In the genomic region with DNA sequence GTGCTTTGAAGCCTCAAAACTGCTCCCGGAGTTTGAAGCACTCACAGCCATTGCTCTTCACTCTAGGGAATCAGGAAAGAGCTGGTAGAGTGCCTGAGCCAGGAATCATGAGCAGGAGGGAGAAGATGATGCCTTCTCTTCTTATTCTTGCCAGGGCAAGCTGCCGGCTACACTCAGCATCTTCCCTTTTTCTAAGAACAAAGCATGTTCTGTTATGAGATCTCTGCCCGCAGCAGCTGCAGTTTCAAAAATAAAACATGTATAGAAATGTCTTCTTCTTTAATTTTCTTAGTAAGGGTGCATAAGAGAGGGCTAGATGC, we compare ENCODE assay signal across 21 cellular contexts. TPM values are rescaled to one million over a fixed set of nuclear protein-coding genes. Genes with fewer than 3 reads are reported as not detected.
A peak's percentile ranks its signal among the peaks of the same experiment; 100 is the strongest.
DNase-seq lines count a peak whose midpoint lies in the region; ATAC-seq, FAIRE-seq and TF ChIP-seq lines count a peak whose summit lies in the region.
"Had no signal": no experiment of that assay in that cellular context is flagged by ENCODE, and none has a peak within 500 bp of the region (broad histone marks: within the 10 kb centered on the region; RNA-seq: fewer than 3 reads in every experiment).

No MANE protein-coding gene starts in this region.

- no peak overlapping the region for H3K9ac ChIP-seq in GM23248

- in situ Hi-C loops in GM23248 (cut with MboI), result no loop called here

- peaks cover 32% of the 10 kb centered on the region for H3K4me1 ChIP-seq in A549
- H3K4me1 ChIP-seq in GM23248 (ENCODE audit: insufficient read depth), result no peaks in the 10 kb centered on the region
- H3K4me1 ChIP-seq: heart left ventricle, right lobe of liver, upper lobe of left lung had no signal

- ATAC-seq in A549 (peak; percentile 40 to 66; a peak in 3 of 6 replicates), Right ventricle myocardium inferior (no peak)
- no peak for ATAC-seq in naive thymus-derived CD8-positive, alpha-beta T cell
- ATAC-seq: heart left ventricle, right lobe of liver had no signal

- H3K27me3 Mint-ChIP-seq in dendritic cell treated with granulocyte-macrophage colony-stimulating factor and Interleukin-4, amounts not matched to agents 40 ng/mL and 50 ng/mL, for 4 days, result no peaks in the 10 kb centered on the region
- H3K27me3 Mint-ChIP-seq in naive thymus-derived CD8-positive, alpha-beta T cell, result no peaks in the 10 kb centered on the region
- peaks cover 10% of the 10 kb centered on the region for H3K27me3 Mint-ChIP-seq in type B pancreatic cell
- H3K27me3 Mint-ChIP-seq: activated B cell treated with CpG ODN at 0.5 μM for 24 hours had no signal

- POLR2A ChIA-PET in A549 (lab: Yijun Ruan, JAX), result interaction anchor here (0.6 to 0.9 kb wide), 2 partner anchors 9 to 14 kb away, joined by 3 to 5 read pairs; no protein-coding TSS in a partner anchor
- POLR2A ChIA-PET in naive thymus-derived CD8-positive, alpha-beta T cell (lab: Charles Lee), result interaction anchor here (1.3 kb wide), 1 partner anchor 16 kb away, joined by 3 read pairs; no protein-coding TSS in a partner anchor

- H3K9me3 Mint-ChIP-seq in dendritic cell treated with granulocyte-macrophage colony-stimulating factor and Interleukin-4, amounts not matched to agents 40 ng/mL and 50 ng/mL, for 4 days, result no peaks in the 10 kb centered on the region
- no peaks in the 10 kb centered on the region for H3K9me3 Mint-ChIP-seq in naive thymus-derived CD8-positive, alpha-beta T cell
- H3K9me3 Mint-ChIP-seq in type B pancreatic cell, result no peaks in the 10 kb centered on the region
- H3K9me3 Mint-ChIP-seq: activated B cell treated with CpG ODN at 0.5 μM for 24 hours had no signal

- TF ChIP-seq RAD21 in A549 (conservative IDR thresholded peaks at IDR 0.05 in 1 of 2, IDR thresholded peaks at IDR 0.05 in 1 of 2), result no peak

- H3K36me3 Mint-ChIP-seq in dendritic cell treated with granulocyte-macrophage colony-stimulating factor and Interleukin-4, amounts not matched to agents 40 ng/mL and 50 ng/mL, for 4 days (ENCODE audit: low read depth), result peaks cover 79% of the 10 kb centered on the region
- peaks cover 16 to 96% (median 37%) of the 10 kb centered on the region in 3 donors for H3K36me3 Mint-ChIP-seq in naive thymus-derived CD8-positive, alpha-beta T cell
- no peaks in the 10 kb centered on the region for H3K36me3 Mint-ChIP-seq in type B pancreatic cell

- intact Hi-C loops in dendritic cell treated with granulocyte-macrophage colony-stimulating factor and Interleukin-4, amounts not matched to agents 40 ng/mL and 50 ng/mL, for 4 days (cut with micrococcal nuclease), result no loop called here
- intact Hi-C loops in Right ventricle myocardium inferior (cut with DNase I), result no loop called here

- H3K36me3 ChIP-seq in GM23248 (ENCODE audit: low read depth), result no peaks in the 10 kb centered on the region
- H3K36me3 ChIP-seq: brain microvascular endothelial cell had no signal

- CTCF ChIA-PET in A549 (lab: Yijun Ruan, JAX), result interaction anchor here (1.0 to 2.5 kb wide), 4 partner anchors 12 to 85 kb away, joined by 3 to 13 read pairs (median 4); no protein-coding TSS in a partner anchor

- H3K4me2 ChIP-seq in A549 (peak overlapping the region; percentile 60), GM23248 (ENCODE audit: unreplicated experiment) (no peak overlapping the region)

- whole genome bisulfite sequencing in A549 (ENCODE audit: missing lambda C conversion rate), result 59% methylated on average over 3 of the region's 3 CpGs
- WGBS in GM23248 (ENCODE audit: low coverage in 1 of 2, low lambda C conversion rate in 2 of 2, missing lambda C conversion rate in 2 of 2), 2 experiments, result 16 to 22% methylated on average over 3 of the region's 3 CpGs

- DNase-seq in A549 (ENCODE audit: low read depth in 1 of 2, low spot score in 1 of 2) (no peak), GM23248 (peak; percentile 12), type B pancreatic cell (ENCODE audit: extremely low spot score, unreplicated experiment) (no peak), Right ventricle myocardium inferior (ENCODE audit: missing footprints) (no peak), AML-193 (lab: John Stamatoyannopoulos, UW) (no peak)
- no peak for DNase-seq in naive thymus-derived CD8-positive, alpha-beta T cell
- DNase-seq in stimulated activated CD4-positive, alpha-beta T cell treated with anti-CD3 and anti-CD28 coated beads, Interleukin-4, amount 100 ng/mL, for 1 hour, result no peak
- DNase-seq: activated B cell treated with CpG ODN at 0.5 μM for 24 hours; activated naive CD4-positive, alpha-beta T cell; brain microvascular endothelial cell; heart left ventricle; MM.1S; NCI-H146; NCI-H2171 treated with DMSO at 0.1 percent for 48 hours; NCI-H69; right lobe of liver; stimulated activated naive CD4-positive, alpha-beta T cell treated with Interleukin-2 at 50 U/mL for 16 hours; upper lobe of left lung had no signal

- H2AFZ ChIP-seq in GM23248, result peak overlapping the region; percentile 53

- H3K4me3 Mint-ChIP-seq in dendritic cell treated with granulocyte-macrophage colony-stimulating factor and Interleukin-4, amounts not matched to agents 40 ng/mL and 50 ng/mL, for 4 days, result no peak overlapping the region
- no peak overlapping the region for H3K4me3 Mint-ChIP-seq in naive thymus-derived CD8-positive, alpha-beta T cell
- H3K4me3 Mint-ChIP-seq in type B pancreatic cell, result no peak overlapping the region
- H3K4me3 Mint-ChIP-seq: activated B cell treated with CpG ODN at 0.5 μM for 24 hours had no signal

- H3K27ac Mint-ChIP-seq in dendritic cell treated with granulocyte-macrophage colony-stimulating factor and Interleukin-4, amounts not matched to agents 40 ng/mL and 50 ng/mL, for 4 days, result peak overlapping the region; percentile 32
- peak overlapping the region in 9 of 10 donors; percentile 5 to 88 (median 75) for H3K27ac Mint-ChIP-seq in naive thymus-derived CD8-positive, alpha-beta T cell
- H3K27ac Mint-ChIP-seq in type B pancreatic cell, result no peak overlapping the region
- H3K27ac Mint-ChIP-seq: activated B cell treated with CpG ODN at 0.5 μM for 24 hours had no signal

- TF ChIP-seq CTCF in A549 (IDR thresholded peaks at IDR 0.05) (no peak), type B pancreatic cell (conservative IDR thresholded peaks at IDR 0.05) (no peak)

- no peak for TF ChIP-seq POLR2A in A549 (IDR thresholded peaks at IDR 0.05; ENCODE audit: low read length)

- no peaks in the 10 kb centered on the region for H4K20me1 ChIP-seq in GM23248 (ENCODE audit: insufficient read depth)

- H3K27me3 ChIP-seq in GM23248 (replicated peaks; ENCODE audit: insufficient read depth), result no peaks in the 10 kb centered on the region
- H3K27me3 ChIP-seq: brain microvascular endothelial cell, heart left ventricle, right lobe of liver, upper lobe of left lung had no signal

- H3K4me3 ChIP-seq in A549 (no peak overlapping the region), GM23248 (no peak overlapping the region)
- H3K4me3 ChIP-seq: heart left ventricle, right lobe of liver, upper lobe of left lung had no signal

- H3K9me3 ChIP-seq in A549 (no peaks in the 10 kb centered on the region), GM23248 (ENCODE audit: low read depth) (no peaks in the 10 kb centered on the region)
- H3K9me3 ChIP-seq: heart left ventricle, right lobe of liver, upper lobe of left lung had no signal

- H3K27ac ChIP-seq in A549 (peak overlapping the region; percentile 36 to 54), GM23248 (no peak overlapping the region)
- H3K27ac ChIP-seq: brain microvascular endothelial cell, heart left ventricle, right lobe of liver, upper lobe of left lung had no signal

- H3K79me2 ChIP-seq in GM23248 (ENCODE audit: insufficient read depth), result no peaks in the 10 kb centered on the region

- H3K9me2 ChIP-seq in GM23248 (ENCODE audit: insufficient read depth), result no peaks in the 10 kb centered on the region

- H3F3A ChIP-seq in GM23248 (ENCODE audit: insufficient read depth), result no peaks in the 10 kb centered on the region

- peaks cover 11% of the 10 kb centered on the region for H3K4me1 Mint-ChIP-seq in dendritic cell treated with granulocyte-macrophage colony-stimulating factor and Interleukin-4, amounts not matched to agents 40 ng/mL and 50 ng/mL, for 4 days (ENCODE audit: low read depth)
- peaks cover 21 to 51% (median 37%) of the 10 kb centered on the region in 4 donors for H3K4me1 Mint-ChIP-seq in naive thymus-derived CD8-positive, alpha-beta T cell
- no peaks in the 10 kb centered on the region for H3K4me1 Mint-ChIP-seq in type B pancreatic cell (ENCODE audit: unreplicated experiment)

- TF ChIP-seq EP300 in A549 (IDR thresholded peaks at IDR 0.05), result no peak

- no peak for FAIRE-seq in A549 (lab: Jason Lieb, UNC)
- FAIRE-seq: H1, islet of Langerhans had no signal

TF ChIP-seq in A549, 52 proteins besides CTCF, POLR2A, EP300 and RAD21:
- no peak for TF ChIP-seq MAFK (IDR thresholded peaks at IDR 0.05; ENCODE audit: partially characterized antibody)
- no peak for TF ChIP-seq JUNB (IDR thresholded peaks at IDR 0.05)
- TF ChIP-seq NFE2L2 (conservative IDR thresholded peaks at IDR 0.05; ENCODE audit: low read length), result no peak
- no peak for TF ChIP-seq NR3C1 (IDR thresholded peaks at IDR 0.05)
- TF ChIP-seq RARB (CRISPR knock-in tag; IDR thresholded peaks at IDR 0.05), result no peak

RNA-seq across cellular contexts. Expression of gene RICTOR, which starts 57.9 kb away (rescaled TPM):
- polyA plus RNA-seq in A549 (2011; rRNA removed) (26.8 and 28.5 TPM in 2 replicates), A549 (2017; fragmentation: RNase III; extraction: RNeasy Plus Mini Kit Qiagen cat#74134 plus additional on column Dnase treatment) (5.8 to 6.8 TPM (median 6.5 TPM) in 3 replicates), GM23248 (2016; fragmentation: Nextera tagmentation; extraction: Ambion mirVana) (5.2 and 5.7 TPM in 2 replicates)
- polyA plus RNA-seq in A549 (2012; cell fraction: cytosol; rRNA removed), result 1.6 and 1.9 TPM in 2 replicates
- polyA plus RNA-seq in A549 (2012; cell fraction: nucleus; rRNA removed), result 3.7 and 5.4 TPM in 2 replicates
- 59.6 and 63.3 TPM in 2 replicates for polyA minus RNA-seq in A549 (2011; rRNA and poly(A)+ RNA removed)
- total RNA-seq in GM23248 (2014; rRNA removed; shearing (Covaris generic)), result 12.5 and 17.2 TPM in 2 replicates
- total RNA-seq in naive thymus-derived CD8-positive, alpha-beta T cell, result 100 to 1,000 TPM in 1 of 2 experiments, 10 to 100 TPM in 1; 93.4 to 102 TPM
- 10 to 100 TPM in 2 of 3 donors, 1 to 10 TPM in 1; 9.1 to 14.7 (median 11.2) TPM for polyA plus RNA-seq in naive thymus-derived CD8-positive, alpha-beta T cell
- total RNA-seq in type B pancreatic cell (ENCODE audit: low replicate concordance) (30.1 and 31.8 TPM in 2 replicates), Right ventricle myocardium inferior (26.0 TPM)

Comparison
In these comparisons a context has a peak if more than half of its experiments do, and no peak if none do; other contexts are left out.
1. ATAC-seq: peak in A549 (2 of 2); none in naive thymus-derived CD8-positive, alpha-beta T cell (0 of 2) and Right ventricle myocardium inferior (single experiment).